In the genomic region with DNA sequence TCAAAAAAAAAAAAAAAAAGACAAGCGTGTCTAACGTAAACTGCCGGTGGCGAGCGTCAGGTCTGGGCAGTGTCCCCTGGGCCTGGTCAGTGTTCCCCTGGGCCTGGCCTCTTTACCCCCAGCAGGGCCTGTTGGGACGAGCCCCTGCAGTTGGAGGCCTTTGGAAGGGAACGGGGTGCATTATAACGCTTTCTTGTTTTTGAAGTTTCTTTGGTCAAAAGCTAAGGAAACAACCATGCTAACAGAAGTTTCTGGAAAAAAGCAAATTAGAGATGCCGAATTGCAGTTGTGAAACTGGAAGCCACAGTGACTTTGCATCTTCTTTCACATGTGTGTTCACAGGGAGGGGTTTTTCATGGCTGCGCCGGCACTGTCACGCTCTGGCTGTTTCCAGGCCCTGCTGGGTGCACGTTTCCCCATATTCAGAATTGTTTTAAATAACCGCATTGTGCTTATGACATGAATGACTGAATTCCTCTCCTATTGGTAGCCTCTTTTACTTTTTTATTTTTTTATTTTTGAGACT, we compare ENCODE assay signal across 9 cellular contexts. TPM values are rescaled to one million over a fixed set of nuclear protein-coding genes. Genes with fewer than 3 reads are reported as not detected.
DNase-seq lines count a peak whose midpoint lies in the region; ATAC-seq and TF ChIP-seq lines count a peak whose summit lies in the region.
"Had no signal": no experiment of that assay in that cellular context is flagged by ENCODE, and none has a peak within 500 bp of the region (broad histone marks: within the 10 kb centered on the region; RNA-seq: fewer than 3 reads in every experiment).

No MANE protein-coding gene starts in this region.

- TF ChIP-seq CTCF in GM23338 (conservative IDR thresholded peaks at IDR 0.05; ENCODE audit: low read depth in 2 of 2), result no peak
- TF ChIP-seq CTCF in heart right ventricle (IDR thresholded peaks at IDR 0.05), result no peak

- peak; percentile 83 for DNase-seq in SIG-M5 treated with dmso at 0.1 percent for 504 hours (lab: John Stamatoyannopoulos, UW; ENCODE audit: unreplicated experiment)
- no peak for DNase-seq in SIG-M5 (lab: John Stamatoyannopoulos, UW)
- no peak for DNase-seq in GM23338 (ENCODE audit: low spot score)
- peak in 1 of 10 donors; percentile 43 for DNase-seq in naive thymus-derived CD8-positive, alpha-beta T cell
- no peak for DNase-seq in stimulated activated CD4-positive, alpha-beta T cell treated with anti-CD3 and anti-CD28 coated beads, Interleukin-4, amount 100 ng/mL, for 24 hours
- no peak for DNase-seq in heart right ventricle
- no peak for DNase-seq in CD8-positive, alpha-beta memory T cell

- no peak overlapping the region for H3K4me2 ChIP-seq in GM23338

- H3K9me3 ChIP-seq in heart right ventricle, result no peaks in the 10 kb centered on the region
- H3K9me3 ChIP-seq in CD8-positive, alpha-beta memory T cell (ENCODE audit: low read length), result no peaks in the 10 kb centered on the region

- 90 to 91% methylated on average over 14 of the region's 14 CpGs for WGBS in heart right ventricle, 2 donors

- H3K4me1 ChIP-seq in GM23338 (ENCODE audit: insufficient read depth), result no peaks in the 10 kb centered on the region
- peaks cover 0 to 19% (median 0%) of the 10 kb centered on the region in 9 donors for H3K4me1 ChIP-seq in heart right ventricle
- H3K4me1 ChIP-seq in CD8-positive, alpha-beta memory T cell (ENCODE audit: insufficient read depth, low read length), result no peaks in the 10 kb centered on the region

- no peaks in the 10 kb centered on the region; the same call in 1 of the 2 replicates for H4K20me1 ChIP-seq in GM23338 (replicated peaks; ENCODE audit: insufficient read depth)

- H3K27ac ChIP-seq in GM23338 (ENCODE audit: low read depth) (peak overlapping the region; percentile 79; the same call in 1 of the 2 replicates), heart right ventricle (peak overlapping the region in 1 of 10 donors; percentile 66)
- no peak overlapping the region for H3K27ac ChIP-seq in CD8-positive, alpha-beta memory T cell (ENCODE audit: low read depth, low read length)
- H3K27ac ChIP-seq: 22Rv1 had no signal

- no peaks in the 10 kb centered on the region for H3K79me2 ChIP-seq in GM23338 (replicated peaks; ENCODE audit: insufficient read depth)

- POLR2A ChIA-PET in naive thymus-derived CD8-positive, alpha-beta T cell (lab: Charles Lee), result no interaction called here
- POLR2A ChIA-PET in CD8-positive, alpha-beta memory T cell (lab: Charles Lee), result no interaction called here

- no peaks in the 10 kb centered on the region; the same call in 2 of the 3 replicates for H3K4me1 Mint-ChIP-seq in GM23338
- peaks cover 0 to 17% (median 2%) of the 10 kb centered on the region in 4 donors for H3K4me1 Mint-ChIP-seq in naive thymus-derived CD8-positive, alpha-beta T cell
- H3K4me1 Mint-ChIP-seq in CD8-positive, alpha-beta memory T cell, result no peaks in the 10 kb centered on the region

- no peak overlapping the region for H2AFZ ChIP-seq in GM23338

- 0 out of 2 replicates have a peak, but pooled peaks cover 3% of the 10 kb centered on the region for H3F3A ChIP-seq in GM23338 (replicated peaks; ENCODE audit: low read depth)

- peaks cover 15% of the 10 kb centered on the region for H3K27me3 Mint-ChIP-seq in GM23338 (ENCODE audit: insufficient read depth, low read depth, poor library complexity)
- H3K27me3 Mint-ChIP-seq in naive thymus-derived CD8-positive, alpha-beta T cell, result no peaks in the 10 kb centered on the region
- H3K27me3 Mint-ChIP-seq in CD8-positive, alpha-beta memory T cell, result peaks cover 0 to 1% of the 10 kb centered on the region in 2 donors

- H3K4me3 ChIP-seq in GM23338 (no peak overlapping the region), heart right ventricle (no peak overlapping the region)
- H3K4me3 ChIP-seq in CD8-positive, alpha-beta memory T cell (ENCODE audit: low read length), result no peak overlapping the region

- H3K4me3 Mint-ChIP-seq in GM23338, result no peak overlapping the region
- H3K4me3 Mint-ChIP-seq in naive thymus-derived CD8-positive, alpha-beta T cell, result peak overlapping the region in 1 of 10 donors; percentile 53
- no peak overlapping the region for H3K4me3 Mint-ChIP-seq in CD8-positive, alpha-beta memory T cell

- peaks cover 45% of the 10 kb centered on the region for H3K36me3 Mint-ChIP-seq in GM23338 (ENCODE audit: low read depth)
- H3K36me3 Mint-ChIP-seq in naive thymus-derived CD8-positive, alpha-beta T cell, result peaks cover 0 to 41% (median 0%) of the 10 kb centered on the region in 3 donors
- H3K36me3 Mint-ChIP-seq in CD8-positive, alpha-beta memory T cell, result peaks cover 0 to 44% (median 5%) of the 10 kb centered on the region in 3 donors

- no peaks in the 10 kb centered on the region for H3K9me3 Mint-ChIP-seq in GM23338
- H3K9me3 Mint-ChIP-seq in naive thymus-derived CD8-positive, alpha-beta T cell, result no peaks in the 10 kb centered on the region
- H3K9me3 Mint-ChIP-seq in CD8-positive, alpha-beta memory T cell, result no peaks in the 10 kb centered on the region

- H3K9me2 ChIP-seq in GM23338 (ENCODE audit: insufficient read depth), result no peaks in the 10 kb centered on the region

- H3K27me3 ChIP-seq in GM23338 (ENCODE audit: insufficient read depth) (no peaks in the 10 kb centered on the region), heart right ventricle (no peaks in the 10 kb centered on the region)
- no peaks in the 10 kb centered on the region for H3K27me3 ChIP-seq in CD8-positive, alpha-beta memory T cell (ENCODE audit: insufficient read depth, low read length, poor library complexity, severe bottlenecking)

- ATAC-seq in GM23338 (no peak), HG03571 (IDR thresholded peaks at IDR 0.05; ENCODE audit: unreplicated experiment) (peak; percentile 69), heart right ventricle (no peak)
- ATAC-seq in naive thymus-derived CD8-positive, alpha-beta T cell, result peak in 1 of 2 donors; percentile 73

- H3K27ac Mint-ChIP-seq in GM23338, result no peak overlapping the region; the same call in 1 of the 2 replicates
- H3K27ac Mint-ChIP-seq in naive thymus-derived CD8-positive, alpha-beta T cell, result peak overlapping the region in 6 of 10 donors; percentile 22 to 81 (median 62)
- H3K27ac Mint-ChIP-seq in CD8-positive, alpha-beta memory T cell, result peak overlapping the region in 1 of 8 donors; percentile 15

- intact Hi-C loops in heart right ventricle (cut with DNase I), result loop anchor here in 2 of 10 donors (5.0 to 10.0 kb wide), 2 partner anchors 61 to 152 kb away; no protein-coding TSS in a partner anchor

- H3K36me3 ChIP-seq in GM23338 (ENCODE audit: insufficient read depth) (peaks cover 6% of the 10 kb centered on the region; the same call in 1 of the 2 replicates), heart right ventricle (peaks cover 0 to 44% (median 32%) of the 10 kb centered on the region in 9 donors)
- H3K36me3 ChIP-seq in CD8-positive, alpha-beta memory T cell (ENCODE audit: insufficient read depth, low read length), result peaks cover 5% of the 10 kb centered on the region

- CTCF ChIA-PET in CD8-positive, alpha-beta memory T cell (lab: Charles Lee), result no interaction called here

TF ChIP-seq in GM23338, 12 proteins besides CTCF, POLR2A, EP300 and RAD21:
- TF ChIP-seq EZH2 (IDR thresholded peaks at IDR 0.05; ENCODE audit: low read depth, unreplicated experiment) (no peak), ZNF331 (CRISPR knock-in tag; IDR thresholded peaks at IDR 0.05; ENCODE audit: low read depth) (no peak)

RNA-seq across cellular contexts. Expression of a gene that starts 16.0 kb away (rescaled TPM):
- 54.6 and 63.5 TPM in 2 replicates for total RNA-seq in GM23338 (2014; rRNA removed; shearing (Covaris generic))
- polyA plus RNA-seq in GM23338 (2016; fragmentation: Nextera tagmentation; extraction: Ambion mirVana) (33.2 and 36.5 TPM in 2 replicates), heart right ventricle (10 to 100 TPM in 1 of 2 donors, 1 to 10 TPM in 1; 7.2 to 10.7 TPM)
- 10 to 100 TPM; 27.5 to 28.3 TPM for total RNA-seq in naive thymus-derived CD8-positive, alpha-beta T cell
- polyA plus RNA-seq in naive thymus-derived CD8-positive, alpha-beta T cell, result 10 to 100 TPM; 12.3 to 23.5 (median 14.8) TPM
- total RNA-seq in heart right ventricle, result 10 to 100 TPM in 3 of 10 donors, 1 to 10 TPM in 7; 6.3 to 13.9 (median 9.3) TPM
- total RNA-seq in CD8-positive, alpha-beta memory T cell, result 10 to 100 TPM; 87.4 to 93.4 TPM
- 21.8 TPM for polyA plus RNA-seq in CD8-positive, alpha-beta memory T cell

RNA-seq across cellular contexts. Expression of a gene that starts 29.2 kb away (rescaled TPM):
- 10.0 and 10.1 TPM in 2 replicates for total RNA-seq in GM23338 (2014; rRNA removed; shearing (Covaris generic))
- polyA plus RNA-seq in GM23338 (2016; fragmentation: Nextera tagmentation; extraction: Ambion mirVana) (142 and 147 TPM in 2 replicates), heart right ventricle (10 to 100 TPM; 44.4 to 61.2 TPM)
- total RNA-seq in naive thymus-derived CD8-positive, alpha-beta T cell, result 10 to 100 TPM; 30.7 to 33.1 TPM
- polyA plus RNA-seq in naive thymus-derived CD8-positive, alpha-beta T cell, result 10 to 100 TPM; 54.9 to 67.4 (median 62.7) TPM
- total RNA-seq in heart right ventricle, result 10 to 100 TPM; 33.0 to 50.2 (median 39.2) TPM
- 10 to 100 TPM; 48.0 to 48.4 TPM for total RNA-seq in CD8-positive, alpha-beta memory T cell
- 79.1 TPM for polyA plus RNA-seq in CD8-positive, alpha-beta memory T cell

RNA-seq across cellular contexts. Expression of a gene that starts 59.7 kb away (rescaled TPM):
- 4.4 and 6.1 TPM in 2 replicates for total RNA-seq in GM23338 (2014; rRNA removed; shearing (Covaris generic))
- polyA plus RNA-seq in GM23338 (2016; fragmentation: Nextera tagmentation; extraction: Ambion mirVana) (1.1 and 2.1 TPM in 2 replicates), heart right ventricle (10 to 100 TPM; 19.7 to 20.7 TPM)
- total RNA-seq in naive thymus-derived CD8-positive, alpha-beta T cell, result 10 to 100 TPM; 59.0 TPM
- polyA plus RNA-seq in naive thymus-derived CD8-positive, alpha-beta T cell, result 10 to 100 TPM; 10.9 to 18.0 (median 13.2) TPM
- 100 to 1,000 TPM in 1 of 10 donors, 10 to 100 TPM in 9; 54.6 to 110 (median 66.5) TPM for total RNA-seq in heart right ventricle
- total RNA-seq in CD8-positive, alpha-beta memory T cell, result 10 to 100 TPM; 66.5 to 69.3 TPM
- polyA plus RNA-seq in CD8-positive, alpha-beta memory T cell, result 15.9 TPM
